In genomic region chr19:45824531-45825262, GRCh38 we compare ENCODE assay signal across 29 cellular contexts. TPM values are rescaled to one million over a fixed set of nuclear protein-coding genes. Genes with fewer than 3 reads are reported as not detected.
A peak's percentile ranks its signal among the peaks of the same experiment; 100 is the strongest.
DNase-seq lines count a peak whose midpoint lies in the region; ATAC-seq, FAIRE-seq and TF ChIP-seq lines count a peak whose summit lies in the region.
"Had no signal": no experiment of that assay in that cellular context is flagged by ENCODE, and none has a peak within 500 bp of the region (broad histone marks: within the 10 kb centered on the region; RNA-seq: fewer than 3 reads in every experiment).

No MANE protein-coding gene starts in this region.

- POLR2A ChIA-PET in HEK293 (lab: Yijun Ruan, JAX) = interaction anchor here (1.1 to 2.1 kb wide), 3 partner anchors 8 to 55 kb away, joined by 3 to 7 read pairs (median 6); partner anchors contain the start of genes SIX5 and SYMPK
- POLR2A ChIA-PET in K562 (lab: Yijun Ruan, JAX) = interaction anchor here (0.7 to 1.1 kb wide), 3 partner anchors 23 to 156 kb away, joined by 3 read pairs; no protein-coding TSS in a partner anchor

- no peak overlapping the region for H2AFZ ChIP-seq in K562 (ENCODE audit: low read depth, low read length)
- H2AFZ ChIP-seq: neural progenitor cell had no signal

- peaks cover 3 to 94% of the 10 kb centered on the region in 2 experiments; a peak in 2 of 3 replicates for H3K36me3 ChIP-seq in HEK293 (ENCODE audit: control insufficient read depth in 2 of 2, insufficient read depth in 1 of 2, low read length in 2 of 2)
- H3K36me3 ChIP-seq in K562 (ENCODE audit: control insufficient read depth, insufficient read depth, low read length) = peaks cover 96% of the 10 kb centered on the region; the same call in 2 of the 3 replicates
- H3K36me3 ChIP-seq: neural progenitor cell had no signal

- H3K27me3 ChIP-seq in K562 (ENCODE audit: control insufficient read depth in 2 of 2, insufficient read depth in 2 of 2, low read length in 2 of 2) = no peaks in the 10 kb centered on the region
- H3K27me3 ChIP-seq: colonic mucosa, heart left ventricle, neural progenitor cell had no signal

- no peaks in the 10 kb centered on the region for H3K27me3 Mint-ChIP-seq in nephron progenitor cell (ENCODE audit: low read depth, poor library complexity)
- H3K27me3 Mint-ChIP-seq: activated CD4-positive, alpha-beta T cell treated with anti-CD3 and anti-CD28 coated beads, Interleukin-2, amount 10 ng/mL, durations not matched to agents 7 days and 5 days; progenitor cell of endocrine pancreas; stimulated activated naive CD8-positive, alpha-beta T cell treated with anti-CD3 and anti-CD28 coated beads, Interleukin-15, Interleukin-2, amounts not matched to agents 100 ng/mL and 50 ng/mL, for 24 hours had no signal

- TF ChIP-seq CTCF in HEK293 (tag by site-specific recombination; IDR thresholded peaks at IDR 0.05) = no peak
- no peak for TF ChIP-seq CTCF in K562 (IDR thresholded peaks at IDR 0.05 in 2 of 3, conservative IDR thresholded peaks at IDR 0.05 in 1 of 3; ENCODE audit: insufficient read depth in 2 of 3, low read depth in 1 of 3, low read length in 3 of 3)
- TF ChIP-seq CTCF in nephron progenitor cell (IDR thresholded peaks at IDR 0.05) = no peak

- DNase-seq in DMS53 (lab: John Stamatoyannopoulos, UW) (peak; percentile 53), DMS53 treated with DMSO at 0.1 percent for 48 hours (lab: John Stamatoyannopoulos, UW; ENCODE audit: unreplicated experiment) (no peak), K562 (ENCODE audit: extremely low read depth in 1 of 4, low spot score in 3 of 4) (no peak), nephron progenitor cell (no peak), AG08396 (ENCODE audit: low spot score) (no peak), NCI-H2029 (lab: John Stamatoyannopoulos, UW) (no peak)
- no peak for DNase-seq in activated effector memory CD4-positive, alpha-beta T cell treated with anti-CD3 and anti-CD28 coated beads, Interleukin-2, amount 50 U/mL, for 16 hours
- DNase-seq: 8988T; activated CD4-positive, alpha-beta T cell treated with anti-CD3 and anti-CD28 coated beads, Interleukin-2, amount 10 ng/mL, durations not matched to agents 7 days and 5 days; activated naive CD4-positive, alpha-beta T cell; activated T-cell treated with anti-CD3 and anti-CD28 coated beads, Interleukin-2, amount 50 U/mL, for 48 hours; effector memory CD4-positive, alpha-beta T cell; foreskin fibroblast; GOT3; kidney glomerular epithelial cell; lower lobe of right lung; OCI-M1; stimulated activated CD4-positive, alpha-beta T cell treated with anti-CD3 and anti-CD28 coated beads, Interleukin-15, amount 100 ng/mL, for 24 hours; T-helper 2 cell had no signal

- peaks cover 20% of the 10 kb centered on the region for H3K4me1 Mint-ChIP-seq in nephron progenitor cell
- H3K4me1 Mint-ChIP-seq: activated CD4-positive, alpha-beta T cell treated with anti-CD3 and anti-CD28 coated beads, Interleukin-2, amount 10 ng/mL, durations not matched to agents 7 days and 5 days had no signal

- no peak overlapping the region for H3K4me3 Mint-ChIP-seq in nephron progenitor cell
- H3K4me3 Mint-ChIP-seq: activated CD4-positive, alpha-beta T cell treated with anti-CD3 and anti-CD28 coated beads, Interleukin-2, amount 10 ng/mL, durations not matched to agents 7 days and 5 days; neural progenitor cell; stimulated activated naive CD8-positive, alpha-beta T cell treated with anti-CD3 and anti-CD28 coated beads, Interleukin-15, Interleukin-2, amounts not matched to agents 100 ng/mL and 50 ng/mL, for 24 hours had no signal

- no TSS peak for BruUV-seq in K562 (replicated peaks; lab: Mats Ljungman, UMichigan)

- no peaks in the 10 kb centered on the region for H3K9me3 Mint-ChIP-seq in nephron progenitor cell
- H3K9me3 Mint-ChIP-seq: activated CD4-positive, alpha-beta T cell treated with anti-CD3 and anti-CD28 coated beads, Interleukin-2, amount 10 ng/mL, durations not matched to agents 7 days and 5 days; neural progenitor cell; stimulated activated naive CD8-positive, alpha-beta T cell treated with anti-CD3 and anti-CD28 coated beads, Interleukin-15, Interleukin-2, amounts not matched to agents 100 ng/mL and 50 ng/mL, for 24 hours had no signal

- H3K9ac ChIP-seq in K562 (ENCODE audit: insufficient read depth in 1 of 2, low read depth in 2 of 2, low read length in 2 of 2) = peak overlapping the region in 1 of 2 experiments; percentile 26; a peak in 1 of 4 replicates
- H3K9ac ChIP-seq: neural progenitor cell had no signal

- intact Hi-C loops in K562 (cut with micrococcal nuclease) = no loop called here

- 0 out of 2 replicates have a peak, but pooled peaks cover 9% of the 10 kb centered on the region for H4K20me1 ChIP-seq in K562 (replicated peaks; ENCODE audit: control insufficient read depth, insufficient read depth, low read length)

- no peak for ATAC-seq in K562
- ATAC-seq: heart left ventricle, lower lobe of right lung had no signal

- H3K4me1 ChIP-seq in HEK293 (ENCODE audit: control insufficient read depth, insufficient read depth, low read length) (no peaks in the 10 kb centered on the region), K562 (replicated peaks in 1 of 2; ENCODE audit: control insufficient read depth in 2 of 2, insufficient read depth in 2 of 2, low read length in 2 of 2) (peaks cover 0 to 10% of the 10 kb centered on the region in 2 experiments; a peak in 1 of 5 replicates)
- H3K4me1 ChIP-seq: lower lobe of right lung, neural progenitor cell had no signal

- H3K4me2 ChIP-seq in K562 (ENCODE audit: insufficient read depth, low read length) = no peak overlapping the region
- H3K4me2 ChIP-seq: neural progenitor cell had no signal

- H3K9me3 ChIP-seq in HEK293 (ENCODE audit: control insufficient read depth, insufficient read depth, low read depth, low read length) = no peaks in the 10 kb centered on the region
- H3K9me3 ChIP-seq in K562 (replicated peaks; ENCODE audit: control insufficient read depth, insufficient read depth, low read depth, low read length) = no peaks in the 10 kb centered on the region
- H3K9me3 ChIP-seq: colonic mucosa, heart left ventricle, lower lobe of right lung, thoracic aorta had no signal

- H3K27ac ChIP-seq in HEK293 (ENCODE audit: extremely low read depth, low read depth, low read length) (0 out of 2 replicates have a peak overlapping the region, but pooled peaks have one; percentile 9), K562 (ENCODE audit: extremely low read depth, low read depth, low read length) (no peak overlapping the region)
- H3K27ac ChIP-seq: colonic mucosa, heart left ventricle, lower lobe of right lung, neural progenitor cell, SK-N-MC, thoracic aorta had no signal

- in situ Hi-C loops in K562 (cut with MboI) = no loop called here

- no peak for FAIRE-seq in K562 (lab: Jason Lieb, UNC)
- FAIRE-seq: bronchial epithelial cell, urothelium cell line had no signal

- WGBS in K562 (ENCODE audit: insufficient coverage, low coverage, missing lambda C conversion rate) = 89% methylated on average over 26 of the region's 26 CpGs

- TF ChIP-seq POLR2A in K562 (conservative IDR thresholded peaks at IDR 0.05) = no peak

- peaks cover 6% of the 10 kb centered on the region for H3K9me1 ChIP-seq in K562 (ENCODE audit: control insufficient read depth, insufficient read depth, low read length)

- no peak overlapping the region for H3K4me3 ChIP-seq in HEK293 (ENCODE audit: low read depth, low read length)
- H3K4me3 ChIP-seq in K562 = no peak overlapping the region
- H3K4me3 ChIP-seq: colonic mucosa, heart left ventricle, lower lobe of right lung, neural progenitor cell, SK-N-MC, thoracic aorta had no signal

- peak overlapping the region; percentile 22 for H3K27ac Mint-ChIP-seq in nephron progenitor cell
- H3K27ac Mint-ChIP-seq: activated CD4-positive, alpha-beta T cell treated with anti-CD3 and anti-CD28 coated beads, Interleukin-2, amount 10 ng/mL, durations not matched to agents 7 days and 5 days; neural progenitor cell; progenitor cell of endocrine pancreas; stimulated activated naive CD8-positive, alpha-beta T cell treated with anti-CD3 and anti-CD28 coated beads, Interleukin-15, Interleukin-2, amounts not matched to agents 100 ng/mL and 50 ng/mL, for 24 hours had no signal

- CTCF ChIA-PET in HEK293 (lab: Yijun Ruan, JAX) (interaction anchor here (0.6 to 4.1 kb wide), 7 partner anchors 7 to 441 kb away, joined by 3 to 35 read pairs (median 4); no protein-coding TSS in a partner anchor), K562 (lab: Yijun Ruan, JAX; ENCODE audit: low intra/inter-chr PET ratio) (no interaction called here)

- no peak for TF ChIP-seq EP300 in K562 (IDR thresholded peaks at IDR 0.05; ENCODE audit: low read length)

- peaks cover 41% of the 10 kb centered on the region for H3K36me3 Mint-ChIP-seq in nephron progenitor cell (ENCODE audit: low read depth)

- TF ChIP-seq RAD21 in K562 (CRISPR knock-in tag; conservative IDR thresholded peaks at IDR 0.05 in 1 of 2, IDR thresholded peaks at IDR 0.05 in 1 of 2) = no peak

- H3K79me2 ChIP-seq in K562 (ENCODE audit: control insufficient read depth, insufficient read depth, low read length) = no peaks in the 10 kb centered on the region

RNA-seq across cellular contexts. Expression of gene RSPH6A, which starts 9.6 kb away (rescaled TPM):
- 0.63 and 3.1 TPM in 2 replicates for total RNA-seq in K562 (2011; cell fraction: chromatin; rRNA removed; ENCODE audit: low replicate concordance)
- total RNA-seq in K562 (2011; cell fraction: nucleolus; rRNA removed) = 1.5 and 1.7 TPM in 2 replicates
- 0.81 and 1.1 TPM in 2 replicates for total RNA-seq in K562 (2011; cell fraction: nucleoplasm; rRNA removed)
- total RNA-seq in K562 (2014; rRNA removed) (not detected in 2 replicates), K562 (2014; rRNA removed; fragmentation: Illumina TruSeq; extraction: Trizol) (not detected in 2 replicates), K562 (2015; rRNA removed; fragmentation: Illumina TruSeq; extraction: Trizol) (0.07 TPM in 1 of 2 replicates, not detected in the other), K562 (2021) (0.07 TPM in 1 of 2 replicates, not detected in the other)
- polyA plus RNA-seq in K562 (2011; rRNA removed) (0.03 and 0.04 TPM in 2 replicates), K562 (2014; fragmentation: Illumina TruSeq; extraction: Trizol) (not detected in 2 replicates), K562 (2014; fragmentation: Nextera tagmentation; extraction: Ambion mirVana) (not detected), K562 (2014; rRNA removed) (0.07 and 0.15 TPM in 2 replicates)
- polyA plus RNA-seq in K562 (2011; cell fraction: cytosol; rRNA removed) = not detected in 2 replicates
- 0.08 and 0.14 TPM in 2 replicates for polyA plus RNA-seq in K562 (2011; cell fraction: nucleus; rRNA removed)
- polyA plus RNA-seq in K562 (2012) = 0.05 and 0.15 TPM in 2 replicates
- 0.09 TPM in 1 of 2 replicates, not detected in the other for polyA minus RNA-seq in K562 (2011; rRNA and poly(A)+ RNA removed)
- not detected in 2 replicates for polyA minus RNA-seq in K562 (2011; cell fraction: cytosol; rRNA and poly(A)+ RNA removed)
- polyA minus RNA-seq in K562 (2011; cell fraction: nucleus; rRNA and poly(A)+ RNA removed) = 0.54 and 0.56 TPM in 2 replicates
- total RNA-seq: bronchial epithelial cell, heart left ventricle, thoracic aorta had no signal
- polyA plus RNA-seq: heart left ventricle had no signal

RNA-seq across cellular contexts. Expression of gene DMWD, which starts 32.1 kb away (rescaled TPM):
- 93.8 and 251 TPM in 2 replicates for total RNA-seq in K562 (2011; cell fraction: chromatin; rRNA removed; ENCODE audit: low replicate concordance)
- 136 and 149 TPM in 2 replicates for total RNA-seq in K562 (2011; cell fraction: nucleolus; rRNA removed)
- 124 and 146 TPM in 2 replicates for total RNA-seq in K562 (2011; cell fraction: nucleoplasm; rRNA removed)
- total RNA-seq in K562 (2014; rRNA removed) (30.5 and 38.4 TPM in 2 replicates), K562 (2014; rRNA removed; fragmentation: Illumina TruSeq; extraction: Trizol) (18.1 and 20.0 TPM in 2 replicates), K562 (2015; rRNA removed; fragmentation: Illumina TruSeq; extraction: Trizol) (19.0 and 20.7 TPM in 2 replicates), K562 (2021) (51.3 and 54.6 TPM in 2 replicates)
- polyA plus RNA-seq in K562 (2011; rRNA removed) (15.6 and 22.6 TPM in 2 replicates), K562 (2014; fragmentation: Illumina TruSeq; extraction: Trizol) (15.4 and 18.7 TPM in 2 replicates), K562 (2014; fragmentation: Nextera tagmentation; extraction: Ambion mirVana) (1 to 10 TPM; 4.7 to 7.9 TPM), K562 (2014; rRNA removed) (27.7 and 32.8 TPM in 2 replicates)
- 23.6 and 33.0 TPM in 2 replicates for polyA plus RNA-seq in K562 (2011; cell fraction: cytosol; rRNA removed)
- 46.4 and 68.1 TPM in 2 replicates for polyA plus RNA-seq in K562 (2011; cell fraction: nucleus; rRNA removed)
- 28.7 and 29.1 TPM in 2 replicates for polyA plus RNA-seq in K562 (2012)
- 21.1 and 23.5 TPM in 2 replicates for polyA minus RNA-seq in K562 (2011; rRNA and poly(A)+ RNA removed)
- 22.7 and 27.3 TPM in 2 replicates for polyA minus RNA-seq in K562 (2011; cell fraction: cytosol; rRNA and poly(A)+ RNA removed)
- polyA minus RNA-seq in K562 (2011; cell fraction: nucleus; rRNA and poly(A)+ RNA removed) = 38.4 and 45.5 TPM in 2 replicates

RNA-seq across cellular contexts. Expression of gene SYMPK, which starts 38.2 kb away (rescaled TPM):
- 281 and 416 TPM in 2 replicates for total RNA-seq in K562 (2011; cell fraction: chromatin; rRNA removed; ENCODE audit: low replicate concordance)
- 171 and 172 TPM in 2 replicates for total RNA-seq in K562 (2011; cell fraction: nucleolus; rRNA removed)
- total RNA-seq in K562 (2011; cell fraction: nucleoplasm; rRNA removed) = 158 and 183 TPM in 2 replicates
- 58.4 and 60.4 TPM in 2 replicates for total RNA-seq in K562 (2014; rRNA removed)
- 26.4 and 31.4 TPM in 2 replicates for total RNA-seq in K562 (2014; rRNA removed; fragmentation: Illumina TruSeq; extraction: Trizol)
- total RNA-seq in K562 (2015; rRNA removed; fragmentation: Illumina TruSeq; extraction: Trizol) = 38.7 and 40.9 TPM in 2 replicates
- total RNA-seq in K562 (2021) = 86.9 and 95.5 TPM in 2 replicates
- 80.3 and 101 TPM in 2 replicates for polyA plus RNA-seq in K562 (2011; rRNA removed)
- polyA plus RNA-seq in K562 (2011; cell fraction: cytosol; rRNA removed) = 76.7 and 115 TPM in 2 replicates
- polyA plus RNA-seq in K562 (2011; cell fraction: nucleus; rRNA removed) = 192 and 225 TPM in 2 replicates
- 73.1 and 85.2 TPM in 2 replicates for polyA plus RNA-seq in K562 (2012)
- 79.4 and 82.9 TPM in 2 replicates for polyA plus RNA-seq in K562 (2014; fragmentation: Illumina TruSeq; extraction: Trizol)
- under 1 TPM; 0.73 to 0.85 TPM for polyA plus RNA-seq in K562 (2014; fragmentation: Nextera tagmentation; extraction: Ambion mirVana)
- 63.1 and 66.5 TPM in 2 replicates for polyA plus RNA-seq in K562 (2014; rRNA removed)
- 96.1 and 136 TPM in 2 replicates for polyA minus RNA-seq in K562 (2011; rRNA and poly(A)+ RNA removed)
- 80.5 and 91.6 TPM in 2 replicates for polyA minus RNA-seq in K562 (2011; cell fraction: cytosol; rRNA and poly(A)+ RNA removed)
- polyA minus RNA-seq in K562 (2011; cell fraction: nucleus; rRNA and poly(A)+ RNA removed) = 37.0 and 46.3 TPM in 2 replicates

RNA-seq across cellular contexts. Expression of gene FOXA3, which starts 39.4 kb away (rescaled TPM):
- total RNA-seq in K562 (2011; cell fraction: chromatin; rRNA removed; ENCODE audit: low replicate concordance) = 4.9 and 12.6 TPM in 2 replicates
- total RNA-seq in K562 (2011; cell fraction: nucleolus; rRNA removed) = 8.7 and 8.8 TPM in 2 replicates
- total RNA-seq in K562 (2011; cell fraction: nucleoplasm; rRNA removed) = 7.4 and 7.8 TPM in 2 replicates
- total RNA-seq in K562 (2014; rRNA removed) (5.5 and 8.9 TPM in 2 replicates), K562 (2014; rRNA removed; fragmentation: Illumina TruSeq; extraction: Trizol) (3.3 and 3.5 TPM in 2 replicates), K562 (2015; rRNA removed; fragmentation: Illumina TruSeq; extraction: Trizol) (3.2 and 3.5 TPM in 2 replicates), K562 (2021) (8.1 and 8.6 TPM in 2 replicates)
- polyA plus RNA-seq in K562 (2011; rRNA removed) (10.7 and 15.5 TPM in 2 replicates), K562 (2014; fragmentation: Illumina TruSeq; extraction: Trizol) (4.7 and 6.1 TPM in 2 replicates), K562 (2014; fragmentation: Nextera tagmentation; extraction: Ambion mirVana) (1 to 10 TPM; 1.3 to 1.5 TPM), K562 (2014; rRNA removed) (5.0 and 6.7 TPM in 2 replicates)
- 19.1 and 21.5 TPM in 2 replicates for polyA plus RNA-seq in K562 (2011; cell fraction: cytosol; rRNA removed)
- polyA plus RNA-seq in K562 (2011; cell fraction: nucleus; rRNA removed) = 8.5 and 9.2 TPM in 2 replicates
- 5.3 and 6.6 TPM in 2 replicates for polyA plus RNA-seq in K562 (2012)
- polyA minus RNA-seq in K562 (2011; rRNA and poly(A)+ RNA removed) = 10.7 and 18.1 TPM in 2 replicates
- polyA minus RNA-seq in K562 (2011; cell fraction: cytosol; rRNA and poly(A)+ RNA removed) = 4.2 and 7.2 TPM in 2 replicates
- polyA minus RNA-seq in K562 (2011; cell fraction: nucleus; rRNA and poly(A)+ RNA removed) = 3.0 and 3.4 TPM in 2 replicates
- total RNA-seq: activated CD4-positive, alpha-beta T cell treated with anti-CD3 and anti-CD28 coated beads, Interleukin-2, amount 10 ng/mL, durations not matched to agents 7 days and 5 days; bronchial epithelial cell; heart left ventricle; thoracic aorta had no signal

RNA-seq across cellular contexts. Expression of gene DMPK, which starts 42.4 kb away (rescaled TPM):
- total RNA-seq in K562 (2011; cell fraction: chromatin; rRNA removed; ENCODE audit: low replicate concordance) = 108 and 213 TPM in 2 replicates
- total RNA-seq in K562 (2011; cell fraction: nucleolus; rRNA removed) = 94.9 and 106 TPM in 2 replicates
- 85.3 and 105 TPM in 2 replicates for total RNA-seq in K562 (2011; cell fraction: nucleoplasm; rRNA removed)
- 7.7 and 10.9 TPM in 2 replicates for total RNA-seq in K562 (2014; rRNA removed)
- 2.3 and 2.8 TPM in 2 replicates for total RNA-seq in K562 (2014; rRNA removed; fragmentation: Illumina TruSeq; extraction: Trizol)
- 7.3 and 8.8 TPM in 2 replicates for total RNA-seq in K562 (2015; rRNA removed; fragmentation: Illumina TruSeq; extraction: Trizol)
- 22.7 and 26.5 TPM in 2 replicates for total RNA-seq in K562 (2021)
- polyA plus RNA-seq in K562 (2011; rRNA removed) = 7.0 and 11.2 TPM in 2 replicates
- polyA plus RNA-seq in K562 (2011; cell fraction: cytosol; rRNA removed) = 8.7 and 21.2 TPM in 2 replicates
- polyA plus RNA-seq in K562 (2011; cell fraction: nucleus; rRNA removed) = 75.5 and 114 TPM in 2 replicates
- 23.7 and 50.9 TPM in 2 replicates for polyA plus RNA-seq in K562 (2012)
- polyA plus RNA-seq in K562 (2014; fragmentation: Illumina TruSeq; extraction: Trizol) = 8.0 and 9.1 TPM in 2 replicates
- polyA plus RNA-seq in K562 (2014; fragmentation: Nextera tagmentation; extraction: Ambion mirVana) = under 1 TPM; 0.24 to 0.63 TPM
- 19.1 and 31.3 TPM in 2 replicates for polyA plus RNA-seq in K562 (2014; rRNA removed)
- polyA minus RNA-seq in K562 (2011; rRNA and poly(A)+ RNA removed) = 6.7 and 13.0 TPM in 2 replicates
- polyA minus RNA-seq in K562 (2011; cell fraction: cytosol; rRNA and poly(A)+ RNA removed) = 5.6 and 7.0 TPM in 2 replicates
- 16.8 and 17.1 TPM in 2 replicates for polyA minus RNA-seq in K562 (2011; cell fraction: nucleus; rRNA and poly(A)+ RNA removed)
